In the genomic region with DNA sequence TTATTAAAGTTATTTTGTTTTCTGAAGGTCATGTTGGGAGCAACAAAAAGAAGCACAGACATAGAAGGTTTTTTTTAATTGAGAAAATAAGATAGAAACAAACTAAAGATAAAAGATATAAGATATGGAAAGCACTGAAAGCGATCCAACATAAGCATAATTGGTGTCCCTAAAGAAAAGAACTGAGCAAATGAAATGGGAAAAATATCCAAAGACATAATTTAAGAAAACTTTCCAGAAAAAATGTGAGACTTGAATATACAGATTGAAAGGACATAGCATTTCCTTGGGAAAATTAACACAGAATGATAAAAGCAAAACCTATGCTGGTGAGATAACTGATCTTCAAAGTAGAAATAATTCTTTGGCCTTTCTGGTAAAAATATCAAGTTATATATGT, we compare ENCODE assay signal across 24 cellular contexts.
DNase-seq lines count a peak whose midpoint lies in the region; ATAC-seq and TF ChIP-seq lines count a peak whose summit lies in the region.
"Had no signal": no experiment of that assay in that cellular context is flagged by ENCODE, and none has a peak within 500 bp of the region (broad histone marks: within the 10 kb centered on the region; RNA-seq: fewer than 3 reads in every experiment).

No MANE protein-coding gene starts in this region.

- peaks cover 51% of the 10 kb centered on the region for H3K36me3 Mint-ChIP-seq in GM23338 (ENCODE audit: low read depth)

- peaks cover 22% of the 10 kb centered on the region for H3K36me3 ChIP-seq in GM23338 (ENCODE audit: insufficient read depth)
- H3K36me3 ChIP-seq: MG63, SJCRH30 had no signal

- peaks cover 9% of the 10 kb centered on the region; the same call in 1 of the 2 replicates for H4K20me1 ChIP-seq in GM23338 (replicated peaks; ENCODE audit: insufficient read depth)

- H3K4me1 Mint-ChIP-seq in GM23338, result peaks cover 8% of the 10 kb centered on the region; the same call in 2 of the 3 replicates

- no peaks in the 10 kb centered on the region; the same call in 1 of the 2 replicates for H3K4me1 ChIP-seq in GM23338 (ENCODE audit: insufficient read depth)
- H3K4me1 ChIP-seq: SJCRH30 had no signal

- no peak overlapping the region for H3K4me3 Mint-ChIP-seq in GM23338

- H3K4me2 ChIP-seq in GM23338, result no peak overlapping the region

- TF ChIP-seq CTCF in GM23338 (conservative IDR thresholded peaks at IDR 0.05; ENCODE audit: low read depth in 2 of 2) (no peak), astrocyte of the spinal cord (IDR thresholded peaks at IDR 0.05; ENCODE audit: low read depth, low read length) (no peak)

- DNase-seq in DMS53 (lab: John Stamatoyannopoulos, UW) (peak; percentile 61), DMS53 treated with DMSO at 0.1 percent for 48 hours (lab: John Stamatoyannopoulos, UW; ENCODE audit: unreplicated experiment) (no peak), GM23338 (ENCODE audit: low spot score) (peak; percentile 55), astrocyte of the spinal cord (ENCODE audit: low read depth, low spot score) (peak; percentile 3), iris pigment epithelial cell (ENCODE audit: low read depth) (peak; percentile 0), DMS79 treated with DMSO at 0.1 percent for 48 hours (lab: John Stamatoyannopoulos, UW) (no peak)
- no peak for DNase-seq in activated effector memory CD4-positive, alpha-beta T cell treated with anti-CD3 and anti-CD28 coated beads, Interleukin-2, amount 50 U/mL, for 16 hours
- DNase-seq: 8988T, Calu3, EL, GF-D8, KBM-7, MG63, NCI-H1105 treated with DMSO at 0.1 percent for 48 hours, NCI-H146, NCI-H1930, NCI-H2107, NCI-H446 treated with DMSO at 0.1 percent for 48 hours, NCI-H526, PC-3, SJCRH30 had no signal

- peaks cover 46% of the 10 kb centered on the region for H3K9me3 Mint-ChIP-seq in GM23338

- H3F3A ChIP-seq in GM23338 (replicated peaks; ENCODE audit: low read depth), result 0 out of 2 replicates have a peak, but pooled peaks cover 6% of the 10 kb centered on the region

- H3K9me2 ChIP-seq in GM23338 (ENCODE audit: insufficient read depth), result no peaks in the 10 kb centered on the region

- ATAC-seq in GM23338 (no peak), HG02763 (IDR thresholded peaks at IDR 0.05; ENCODE audit: unreplicated experiment) (no peak)
- ATAC-seq: PC-3, Right ventricle myocardium inferior, SK-N-SH treated with all-trans-retinoic acid at 6 μM for 48 hours had no signal

- H3K4me3 ChIP-seq in GM23338 (no peak overlapping the region), astrocyte of the spinal cord (ENCODE audit: low read depth, low read length) (no peak overlapping the region)
- H3K4me3 ChIP-seq: MG63, SJCRH30 had no signal

- H3K27me3 ChIP-seq in GM23338 (ENCODE audit: insufficient read depth), result no peaks in the 10 kb centered on the region
- H3K27me3 ChIP-seq: MG63, SJCRH30 had no signal

- no peak overlapping the region for H2AFZ ChIP-seq in GM23338

- peaks cover 6% of the 10 kb centered on the region for H3K27me3 Mint-ChIP-seq in GM23338 (ENCODE audit: insufficient read depth, low read depth, poor library complexity)

- H3K79me2 ChIP-seq in GM23338 (replicated peaks; ENCODE audit: insufficient read depth), result peaks cover 100% of the 10 kb centered on the region

- in situ Hi-C loops in astrocyte of the spinal cord (cut with HindIII; ENCODE audit: low sequenced_read_pairs), result no loop called here

- H3K27ac Mint-ChIP-seq in GM23338, result no peak overlapping the region

- H3K27ac ChIP-seq in GM23338 (ENCODE audit: low read depth), result no peak overlapping the region
- H3K27ac ChIP-seq: SJCRH30 had no signal

TF ChIP-seq in GM23338, 12 proteins besides CTCF, POLR2A, EP300 and RAD21:
- no peak for TF ChIP-seq NANOG (IDR thresholded peaks at IDR 0.05; ENCODE audit: borderline replicate concordance)
- TF ChIP-seq EZH2phosphoT487 (IDR thresholded peaks at IDR 0.05; ENCODE audit: unreplicated experiment), result no peak
- TF ChIP-seq JUNB (IDR thresholded peaks at IDR 0.05; ENCODE audit: unreplicated experiment), result no peak
- no peak for TF ChIP-seq POLR2AphosphoS5 (IDR thresholded peaks at IDR 0.05; ENCODE audit: low read depth)
- TF ChIP-seq EZH2 (IDR thresholded peaks at IDR 0.05; ENCODE audit: low read depth, unreplicated experiment), result no peak

Comparison
In these comparisons a context has a peak if more than half of its experiments do, and no peak if none do; other contexts are left out.
1. DNase-seq: peak in DMS53 (single experiment), GM23338 (single experiment), astrocyte of the spinal cord (single experiment) and iris pigment epithelial cell (single experiment); none in DMS53 treated with DMSO at 0.1 percent for 48 hours (single experiment), DMS79 treated with DMSO at 0.1 percent for 48 hours (single experiment) and activated effector memory CD4-positive, alpha-beta T cell treated with anti-CD3 and anti-CD28 coated beads, Interleukin-2, amount 50 U/mL, for 16 hours (single experiment).